In genomic region chr20:38883081-38883980, GRCh38 we compare ENCODE assay signal across 10 cellular contexts. TPM values are rescaled to one million over a fixed set of nuclear protein-coding genes. Genes with fewer than 3 reads are reported as not detected.
DNase-seq lines count a peak whose midpoint lies in the region; ATAC-seq lines count a peak whose summit lies in the region.
"Had no signal": no experiment of that assay in that cellular context is flagged by ENCODE, and none has a peak within 500 bp of the region (broad histone marks: within the 10 kb centered on the region; RNA-seq: fewer than 3 reads in every experiment).

No MANE protein-coding gene starts in this region.

- peak overlapping the region; percentile 79 to 100 (median 94) for H3K27ac Mint-ChIP-seq in naive B cell

- ATAC-seq in naive B cell (ENCODE audit: low read depth in 2 of 2): no peak

- no peaks in the 10 kb centered on the region for H3K27me3 Mint-ChIP-seq in naive B cell

- peaks cover 78 to 93% (median 88%) of the 10 kb centered on the region in 3 donors for H3K4me1 Mint-ChIP-seq in naive B cell

- H3K9me3 Mint-ChIP-seq in naive B cell: no peaks in the 10 kb centered on the region

- H3K27ac ChIP-seq in angular gyrus (ENCODE audit: low read depth, low read length): peak overlapping the region; percentile 94
- H3K27ac ChIP-seq: 22Rv1, ovary had no signal

- peak; percentile 25 for DNase-seq in DMS53 (lab: John Stamatoyannopoulos, UW)
- DNase-seq in DMS53 treated with DMSO at 0.1 percent for 48 hours (lab: John Stamatoyannopoulos, UW; ENCODE audit: unreplicated experiment): no peak
- DNase-seq in NCI-H2171 treated with DMSO at 0.1 percent for 48 hours (lab: John Stamatoyannopoulos, UW): peak; percentile 100
- DNase-seq in naive B cell: no peak
- no peak for DNase-seq in NCI-H774 (lab: John Stamatoyannopoulos, UW)
- no peak for DNase-seq in effector CD8-positive, alpha-beta T cell (lab: John Stamatoyannopoulos, UW)
- no peak for DNase-seq in T-helper 9 cell
- DNase-seq: ovary had no signal

- H3K4me3 Mint-ChIP-seq in naive B cell: peak overlapping the region in 7 of 8 donors; percentile 36 to 88 (median 79)

- H3K36me3 Mint-ChIP-seq in naive B cell: no peaks in the 10 kb centered on the region

RNA-seq across cellular contexts. Expression of gene FAM83D, which starts 42.9 kb away (rescaled TPM):
- polyA plus RNA-seq in naive B cell (ENCODE audit: low read depth in 6 of 6): under 1 TPM in 5 of 6 donors, not detected in 1; 0.12 to 0.56 (median 0.26) TPM

Comparison
In these comparisons a context has a peak if more than half of its experiments do, and no peak if none do; other contexts are left out.
1. DNase-seq: peak in DMS53 (single experiment) and NCI-H2171 treated with DMSO at 0.1 percent for 48 hours (single experiment); none in DMS53 treated with DMSO at 0.1 percent for 48 hours (single experiment), naive B cell (single experiment), NCI-H774 (single experiment), effector CD8-positive, alpha-beta T cell (single experiment) and T-helper 9 cell (single experiment).